In the genomic region with DNA sequence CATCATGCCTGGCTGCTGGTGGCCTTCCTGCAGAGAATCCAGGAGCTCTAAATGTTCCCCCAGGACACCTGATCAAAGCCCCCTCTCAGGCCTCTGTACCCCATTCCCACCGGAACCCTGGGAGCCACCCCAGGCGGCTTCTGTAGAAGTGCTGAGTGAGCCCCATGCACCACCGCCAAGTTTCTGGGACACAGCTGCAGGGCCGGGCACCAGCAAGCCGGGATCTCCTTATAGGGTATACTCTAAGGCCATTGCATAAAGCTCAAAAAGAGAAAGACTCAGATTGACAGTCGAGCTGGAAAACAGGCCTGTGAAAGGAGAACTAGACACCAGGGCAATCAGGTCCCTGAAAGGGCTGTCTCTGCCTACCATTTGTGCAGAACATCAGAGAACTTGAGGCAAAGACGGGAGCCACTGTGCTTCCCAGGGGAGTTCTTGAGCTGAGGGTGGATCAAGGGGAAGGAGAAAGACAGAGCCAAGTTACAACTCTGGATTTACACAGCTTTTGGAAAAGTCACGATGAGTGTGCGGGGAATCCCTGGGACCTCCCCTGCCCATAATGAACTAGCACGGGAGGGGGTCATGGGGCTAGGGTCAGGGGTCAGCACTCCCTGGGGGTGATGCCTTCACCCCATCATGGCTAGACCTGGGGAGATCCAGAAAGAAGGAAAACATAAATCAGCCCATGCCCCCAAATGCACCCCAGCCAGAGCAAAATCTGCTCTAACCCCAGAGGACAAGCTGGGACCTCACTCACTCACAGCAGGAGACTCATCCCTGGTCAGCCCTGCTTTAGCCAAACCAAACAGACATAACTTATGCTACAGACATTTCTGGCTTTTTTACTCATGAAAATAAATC, we compare ENCODE assay signal across 14 cellular contexts. TPM values are rescaled to one million over a fixed set of nuclear protein-coding genes. Genes with fewer than 3 reads are reported as not detected.
A peak's percentile ranks its signal among the peaks of the same experiment; 100 is the strongest.
DNase-seq lines count a peak whose midpoint lies in the region; ATAC-seq and TF ChIP-seq lines count a peak whose summit lies in the region.
"Had no signal": no experiment of that assay in that cellular context is flagged by ENCODE, and none has a peak within 500 bp of the region (broad histone marks: within the 10 kb centered on the region; RNA-seq: fewer than 3 reads in every experiment).

No MANE protein-coding gene starts in this region.

- H3K36me3 Mint-ChIP-seq in naive B cell, result no peaks in the 10 kb centered on the region

- peak overlapping the region in 5 of 6 donors; percentile 72 to 89 (median 82) for H3K27ac Mint-ChIP-seq in naive B cell
- H3K27ac Mint-ChIP-seq: endodermal cell had no signal

- peaks cover 46 to 59% (median 50%) of the 10 kb centered on the region in 3 donors for H3K4me1 Mint-ChIP-seq in naive B cell

- H3K27me3 Mint-ChIP-seq in naive B cell, result no peaks in the 10 kb centered on the region

- peak overlapping the region in 3 of 8 donors; percentile 15 to 72 (median 64) for H3K4me3 Mint-ChIP-seq in naive B cell
- H3K4me3 Mint-ChIP-seq: endodermal cell had no signal

- POLR2A ChIA-PET in HEK293 (lab: Yijun Ruan, JAX), result no interaction called here

- no peak overlapping the region for H3K27ac ChIP-seq in HEK293 (ENCODE audit: extremely low read depth, low read depth, low read length)
- no peak overlapping the region for H3K27ac ChIP-seq in brain microvascular endothelial cell
- H3K27ac ChIP-seq: parathyroid adenoma had no signal

- H3K9me3 Mint-ChIP-seq in naive B cell, result no peaks in the 10 kb centered on the region
- H3K9me3 Mint-ChIP-seq: endodermal cell had no signal

- H3K4me1 ChIP-seq in HEK293 (ENCODE audit: control insufficient read depth, insufficient read depth, low read length), result no peaks in the 10 kb centered on the region
- H3K4me1 ChIP-seq: HAP-1 had no signal

- H3K4me3 ChIP-seq in HEK293 (ENCODE audit: low read depth, low read length) (no peak overlapping the region), brain microvascular endothelial cell (ENCODE audit: low read depth, low read length) (no peak overlapping the region)
- H3K4me3 ChIP-seq: HAP-1 had no signal

- in situ Hi-C loops in brain microvascular endothelial cell (cut with HindIII; ENCODE audit: low pct_ligation_motif_present, low sequenced_read_pairs), result no loop called here

- H3K36me3 ChIP-seq in HEK293 (ENCODE audit: control insufficient read depth in 2 of 2, insufficient read depth in 1 of 2, low read length in 2 of 2) (no peaks in the 10 kb centered on the region), brain microvascular endothelial cell (replicated peaks) (no peaks in the 10 kb centered on the region)
- H3K36me3 ChIP-seq: HAP-1 had no signal

- no peak for ATAC-seq in naive B cell (ENCODE audit: low read depth in 2 of 2)
- ATAC-seq in left lobe of liver, result no peak

- TF ChIP-seq CTCF in HEK293 (tag by site-specific recombination; IDR thresholded peaks at IDR 0.05), result no peak
- TF ChIP-seq CTCF in brain microvascular endothelial cell (IDR thresholded peaks at IDR 0.05; ENCODE audit: low read depth, low read length, missing control alignments), result no peak

- DNase-seq in AG08396 (ENCODE audit: low spot score), result peak; percentile 31
- peak; percentile 57 for DNase-seq in brain microvascular endothelial cell
- DNase-seq in naive B cell, result no peak
- no peak for DNase-seq in left lobe of liver (ENCODE audit: low spot score)
- no peak for DNase-seq in NCI-H774 (lab: John Stamatoyannopoulos, UW)
- no peak for DNase-seq in stimulated activated CD4-positive, alpha-beta T cell treated with anti-CD3 and anti-CD28 coated beads, Interleukin-2, amount 100 ng/mL, for 24 hours
- DNase-seq in dedifferentiated amniotic fluid mesenchymal stem cell (ENCODE audit: extremely low spot score), result no peak
- DNase-seq: Calu3, endodermal cell, NCI-H1930, SHP77 had no signal

- no peaks in the 10 kb centered on the region for H3K9me3 ChIP-seq in HEK293 (ENCODE audit: control insufficient read depth, insufficient read depth, low read depth, low read length)
- H3K9me3 ChIP-seq: HAP-1 had no signal

- no peaks in the 10 kb centered on the region for H3K27me3 ChIP-seq in brain microvascular endothelial cell (replicated peaks)

- CTCF ChIA-PET in HEK293 (lab: Yijun Ruan, JAX), result interaction anchor here (0.6 to 1.0 kb wide), 2 partner anchors 48 to 49 kb away, joined by 3 read pairs; no protein-coding TSS in a partner anchor

TF ChIP-seq in HEK293, 187 proteins besides CTCF, POLR2A, EP300 and RAD21:
- TF ChIP-seq ZNF76 (tag by site-specific recombination; IDR thresholded peaks at IDR 0.05; ENCODE audit: borderline replicate concordance, low read depth) (no peak), ZIC2 (tag by site-specific recombination; IDR thresholded peaks at IDR 0.05) (peak; percentile 37), ZEB2 (tag by site-specific recombination; IDR thresholded peaks at IDR 0.05) (no peak)

RNA-seq across cellular contexts. Expression of gene ITPK1, which starts 51.1 kb away (rescaled TPM):
- 10 to 100 TPM in 5 of 6 donors, 1 to 10 TPM in 1; 8.5 to 20.1 (median 16.2) TPM for polyA plus RNA-seq in naive B cell (ENCODE audit: low read depth in 6 of 6)
- total RNA-seq in left lobe of liver, result 61.3 TPM

Comparison
In these comparisons a context has a peak if more than half of its experiments do, and no peak if none do; other contexts are left out.
1. DNase-seq: peak in AG08396 (single experiment) and brain microvascular endothelial cell (single experiment); none in naive B cell (single experiment), left lobe of liver (single experiment), NCI-H774 (single experiment), stimulated activated CD4-positive, alpha-beta T cell treated with anti-CD3 and anti-CD28 coated beads, Interleukin-2, amount 100 ng/mL, for 24 hours (0 of 2) and dedifferentiated amniotic fluid mesenchymal stem cell (single experiment).